Comparison of ENCODE assay signal across 17 cellular contexts in genomic region chr2:207185372-207185771, GRCh38. TPM values are rescaled to one million over a fixed set of nuclear protein-coding genes. Genes with fewer than 3 reads are reported as not detected.
A peak's percentile ranks its signal among the peaks of the same experiment; 100 is the strongest.
DNase-seq lines count a peak whose midpoint lies in the region; ATAC-seq and TF ChIP-seq lines count a peak whose summit lies in the region.
"Had no signal": no experiment of that assay in that cellular context is flagged by ENCODE, and none has a peak within 500 bp of the region (broad histone marks: within the 10 kb centered on the region; RNA-seq: fewer than 3 reads in every experiment).

No MANE protein-coding gene starts in this region.

- BruUV-seq in IMR-90 (replicated peaks; lab: Mats Ljungman, UMichigan), result no TSS peak

- H3K14ac ChIP-seq in IMR-90 (replicated peaks; ENCODE audit: low read depth, low read length) (no peak overlapping the region), neuronal stem cell (ENCODE audit: low read length) (no peak overlapping the region)

- H4K91ac ChIP-seq in IMR-90 (ENCODE audit: insufficient read depth, low read depth, low read length) (peak overlapping the region; percentile 40; the same call in 1 of the 2 replicates), neuronal stem cell (ENCODE audit: low read depth, low read length, poor library complexity) (no peak overlapping the region)

- ATAC-seq in IMR-90 (ENCODE audit: low read depth) (no peak), HG03280 (IDR thresholded peaks at IDR 0.05; ENCODE audit: unreplicated experiment) (no peak), gastrocnemius medialis (no peak)
- ATAC-seq: GM12878, GM23338, HepG2 had no signal

- no peak overlapping the region for H2BK5ac ChIP-seq in IMR-90 (ENCODE audit: low read depth, low read length, poor library complexity, severe bottlenecking)
- no peak overlapping the region for H2BK5ac ChIP-seq in neuronal stem cell (ENCODE audit: low read length)

- TF ChIP-seq POLR2A in IMR-90 (IDR thresholded peaks at IDR 0.05; ENCODE audit: low read depth, low read length), result no peak
- no peak for TF ChIP-seq POLR2A in gastrocnemius medialis (IDR thresholded peaks at IDR 0.05)

- H2AK9ac ChIP-seq in IMR-90 (replicated peaks; ENCODE audit: low read depth, low read length, poor library complexity), result no peak overlapping the region

- H3K9me3 ChIP-seq in IMR-90 (ENCODE audit: control insufficient read depth, insufficient read depth, low read length) (peaks cover 5% of the 10 kb centered on the region; the same call in 1 of the 2 replicates), neuronal stem cell (replicated peaks in 1 of 2; ENCODE audit: control insufficient read depth in 2 of 2, insufficient read depth in 1 of 2, low read depth in 1 of 2, low read length in 2 of 2) (no peaks in the 10 kb centered on the region), gastrocnemius medialis (no peaks in the 10 kb centered on the region)

- H3K27ac ChIP-seq in IMR-90 (ENCODE audit: insufficient read depth, low read length) (no peak overlapping the region), epithelial cell of prostate (peak overlapping the region; percentile 33), neuronal stem cell (replicated peaks; ENCODE audit: low read length) (no peak overlapping the region), gastrocnemius medialis (no peak overlapping the region)
- H3K27ac ChIP-seq: C4-2B had no signal

- H3K4me1 ChIP-seq in IMR-90 (ENCODE audit: control insufficient read depth, insufficient read depth, low read length), result peaks cover 11% of the 10 kb centered on the region
- H3K4me1 ChIP-seq in neuronal stem cell (ENCODE audit: control insufficient read depth in 2 of 2, insufficient read depth in 1 of 2, low read depth in 1 of 2, low read length in 2 of 2), result peaks cover 0 to 3% of the 10 kb centered on the region in 2 donors
- no peaks in the 10 kb centered on the region for H3K4me1 ChIP-seq in gastrocnemius medialis

- H3K9ac ChIP-seq in IMR-90 (ENCODE audit: low read depth, low read length) (no peak overlapping the region), neuronal stem cell (ENCODE audit: low read depth, low read length, poor library complexity) (no peak overlapping the region)

- H3K56ac ChIP-seq in IMR-90 (ENCODE audit: extremely low read depth, insufficient read depth, low read length), result no peak overlapping the region

- in situ Hi-C loops in IMR-90 (cut with MboI; ENCODE audit: low sequenced_read_pairs) (no loop called here), GM13976 (cut with MboI; ENCODE audit: low sequenced_read_pairs, unreplicated experiment) (no loop called here), gastrocnemius medialis (cut with MboI; ENCODE audit: low sequenced_read_pairs in 4 of 4) (no loop called here)

- WGBS in IMR-90 (ENCODE audit: extremely low coverage in 2 of 2, insufficient read length in 1 of 2), 2 experiments, result 86% methylated on average over 5 of the region's 6 CpGs; no CpG with 5 or more reads in 1 of the 2 experiments
- WGBS in neuronal stem cell (ENCODE audit: extremely low coverage in 2 of 2, insufficient read length in 2 of 2, insufficient replicate concordance in 1 of 2), 2 donors, result no CpG with 5 or more reads among the region's 6 CpGs

- H3K36me3 ChIP-seq in IMR-90 (ENCODE audit: control insufficient read depth, insufficient read depth, low read length) (no peaks in the 10 kb centered on the region), neuronal stem cell (replicated peaks in 1 of 2; ENCODE audit: control insufficient read depth in 2 of 2, insufficient read depth in 2 of 2, low read length in 2 of 2) (no peaks in the 10 kb centered on the region), gastrocnemius medialis (no peaks in the 10 kb centered on the region)

- no peaks in the 10 kb centered on the region for H3K79me1 ChIP-seq in IMR-90 (ENCODE audit: low read depth in 1 of 2, low read length in 2 of 2)
- no peaks in the 10 kb centered on the region for H3K79me1 ChIP-seq in neuronal stem cell (ENCODE audit: low read depth, low read length)

- CTCF ChIA-PET in IMR-90 (lab: Yijun Ruan, JAX), result no interaction called here

- POLR2A ChIA-PET in IMR-90 (lab: Charles Lee; ENCODE audit: unreplicated experiment), result interaction anchor here (1.3 kb wide), 1 partner anchor 19 kb away, joined by 4 read pairs; the partner anchor contains the start of gene KLF7

- H3K4ac ChIP-seq in IMR-90 (ENCODE audit: low read depth, low read length) (no peak overlapping the region), neuronal stem cell (ENCODE audit: low read length) (no peak overlapping the region)

- peaks cover 12% of the 10 kb centered on the region for H3K9me1 ChIP-seq in IMR-90 (ENCODE audit: insufficient read depth, low read length)

- H3K4me3 ChIP-seq in IMR-90 (ENCODE audit: insufficient read depth, low read depth, low read length), result no peak overlapping the region
- H3K4me3 ChIP-seq in neuronal stem cell (ENCODE audit: low read length in 2 of 2), result no peak overlapping the region
- H3K4me3 ChIP-seq in gastrocnemius medialis, result no peak overlapping the region
- H3K4me3 ChIP-seq: GM12878, GM23338 had no signal

- no peak for DNase-seq in IMR-90
- DNase-seq in epithelial cell of prostate (ENCODE audit: low read depth, low spot score), result no peak
- DNase-seq in neuronal stem cell (ENCODE audit: low spot score), result no peak
- no peak for DNase-seq in GM13976 (ENCODE audit: low spot score)
- no peak for DNase-seq in gastrocnemius medialis
- DNase-seq: AML-193; Calu3; CD4-positive, alpha-beta T cell; DMS 273 treated with DMSO at 0.1 percent for 48 hours; DMS53; DND-41; KG1 had no signal

- TF ChIP-seq CTCF in IMR-90 (conservative IDR thresholded peaks at IDR 0.05; ENCODE audit: low read depth, low read length) (no peak), GM13976 (IDR thresholded peaks at IDR 0.05; ENCODE audit: borderline replicate concordance, control extremely low read depth, extremely low read depth, insufficient read depth, missing control alignments) (no peak), gastrocnemius medialis (IDR thresholded peaks at IDR 0.05 in 4 of 5, conservative IDR thresholded peaks at IDR 0.05 in 1 of 5) (no peak)

- H2AK5ac ChIP-seq in IMR-90 (ENCODE audit: low read depth, low read length), result peak overlapping the region; percentile 61; the same call in 1 of the 2 replicates
- no peak overlapping the region for H2AK5ac ChIP-seq in neuronal stem cell (ENCODE audit: low read depth, low read length)

- H4K5ac ChIP-seq in IMR-90 (ENCODE audit: low read depth, low read length), result no peak overlapping the region

- no peak overlapping the region for H2BK12ac ChIP-seq in neuronal stem cell (ENCODE audit: low read length)

- no peak overlapping the region for H3K18ac ChIP-seq in IMR-90 (ENCODE audit: low read depth, low read length)
- peak overlapping the region; percentile 13 for H3K18ac ChIP-seq in neuronal stem cell (ENCODE audit: low read length)

- TF ChIP-seq RAD21 in IMR-90 (IDR thresholded peaks at IDR 0.05; ENCODE audit: low read length), result no peak

- H3K27me3 ChIP-seq in IMR-90 (ENCODE audit: control insufficient read depth, insufficient read depth, low read length) (no peaks in the 10 kb centered on the region), neuronal stem cell (ENCODE audit: control insufficient read depth in 3 of 3, insufficient read depth in 3 of 3, low read depth in 1 of 3, low read length in 3 of 3) (no peaks in the 10 kb centered on the region), gastrocnemius medialis (no peaks in the 10 kb centered on the region)

- H2BK15ac ChIP-seq in IMR-90 (ENCODE audit: low read depth, low read length) (peak overlapping the region; percentile 71; the same call in 2 of the 3 replicates), neuronal stem cell (ENCODE audit: low read length) (no peak overlapping the region)

- intact Hi-C loops in IMR-90 (cut with micrococcal nuclease) (no loop called here), gastrocnemius medialis (cut with DNase I; ENCODE audit: low total_unique reads) (no loop called here)

- dilution Hi-C loops in IMR-90 (cut with HindIII; ENCODE audit: low sequenced_read_pairs, unreplicated experiment), result no loop called here

- no peaks in the 10 kb centered on the region for H4K20me1 ChIP-seq in IMR-90 (ENCODE audit: insufficient read depth, low read length)

- H4K8ac ChIP-seq in IMR-90 (ENCODE audit: low read depth in 2 of 2, low read length in 2 of 2), result no peak overlapping the region
- no peak overlapping the region for H4K8ac ChIP-seq in neuronal stem cell (ENCODE audit: low read depth, low read length)

- H3K23ac ChIP-seq in IMR-90 (ENCODE audit: low read depth, low read length) (no peak overlapping the region), neuronal stem cell (ENCODE audit: low read depth, low read length, poor library complexity) (no peak overlapping the region)

- H3K4me2 ChIP-seq in IMR-90 (ENCODE audit: low read depth, low read length) (no peak overlapping the region), neuronal stem cell (ENCODE audit: insufficient read depth, low read length, poor library complexity, severe bottlenecking) (no peak overlapping the region)
- H3K4me2 ChIP-seq: GM23338 had no signal

- H2BK20ac ChIP-seq in IMR-90 (ENCODE audit: low read depth, low read length), result peak overlapping the region; percentile 56; the same call in 1 of the 2 replicates

- H2AFZ ChIP-seq in IMR-90 (replicated peaks; ENCODE audit: low read length, poor library complexity) (no peak overlapping the region), neuronal stem cell (ENCODE audit: low read length) (no peak overlapping the region)

- H2BK120ac ChIP-seq in IMR-90 (ENCODE audit: low read depth, low read length) (no peak overlapping the region), neuronal stem cell (ENCODE audit: low read depth, low read length) (no peak overlapping the region)

TF ChIP-seq in IMR-90, 13 proteins besides CTCF, POLR2A, EP300 and RAD21 (continues in another document):
- no peak for TF ChIP-seq RCOR1 (IDR thresholded peaks at IDR 0.05; ENCODE audit: insufficient replicate concordance, low read length)
- TF ChIP-seq FOS (IDR thresholded peaks at IDR 0.05; ENCODE audit: low read depth, low read length), result no peak
- no peak for TF ChIP-seq SMC3 (IDR thresholded peaks at IDR 0.05; ENCODE audit: low read depth, low read length)
- no peak for TF ChIP-seq BHLHE40 (IDR thresholded peaks at IDR 0.05; ENCODE audit: low read depth, low read length)
- TF ChIP-seq RFX5 (IDR thresholded peaks at IDR 0.05; ENCODE audit: low read depth, low read length), result no peak
- no peak for TF ChIP-seq MAZ (IDR thresholded peaks at IDR 0.05; ENCODE audit: borderline replicate concordance, low read depth, low read length)

RNA-seq across cellular contexts. Expression of gene KLF7, which starts 19.6 kb away (rescaled TPM):
- 25.3 and 28.5 TPM in 2 replicates for total RNA-seq in IMR-90 (2012; rRNA removed)
- 23.1 and 24.1 TPM in 2 replicates for polyA plus RNA-seq in IMR-90 (2012; rRNA removed)
- 5.1 and 8.5 TPM in 2 replicates for polyA plus RNA-seq in IMR-90 (2012; cell fraction: cytosol; rRNA removed)
- polyA plus RNA-seq in IMR-90 (2012; cell fraction: nucleus; rRNA removed; ENCODE audit: low replicate concordance), result 33.0 and 75.4 TPM in 2 replicates
- 10.9 TPM for polyA plus RNA-seq in neuronal stem cell (2013, experiment 1 of 2)
- 12.5 TPM for polyA plus RNA-seq in neuronal stem cell (2013, experiment 2 of 2)
- 10 to 100 TPM in 1 of 4 donors, 1 to 10 TPM in 3; 6.8 to 12.0 (median 7.6) TPM for total RNA-seq in gastrocnemius medialis
